In genomic region chr3:104849070-104849469, GRCh38 we compare ENCODE assay signal across 20 cellular contexts.
"Had no signal": no experiment of that assay in that cellular context is flagged by ENCODE, and none has a peak within 500 bp of the region (broad histone marks: within the 10 kb centered on the region; RNA-seq: fewer than 3 reads in every experiment).

No MANE protein-coding gene starts in this region.

- H3K4me2 ChIP-seq: SK-N-SH had no signal

- ATAC-seq: T-cell had no signal

- H3K9ac ChIP-seq: SK-N-SH had no signal

- DNase-seq: KBM-7, MV-4-11, NCI-H1048, NCI-H1105, NCI-H1417, NCI-H1436 treated with DMSO at 0.1 percent for 48 hours, NCI-H1694, NCI-H187 treated with DMSO at 0.1 percent for 48 hours, NCI-H2081, NCI-H2107, NCI-H2227 treated with DMSO at 0.1 percent for 48 hours, NCI-H524, NCI-H69, NCI-H774, Right ventricle myocardium superior, RPMI8226, SIG-M5, SK-N-SH, SW 1271, T-cell had no signal

- H3K9me3 ChIP-seq: SK-N-SH had no signal
